8 cellular contexts compared by ENCODE assay signal in the genomic region with DNA sequence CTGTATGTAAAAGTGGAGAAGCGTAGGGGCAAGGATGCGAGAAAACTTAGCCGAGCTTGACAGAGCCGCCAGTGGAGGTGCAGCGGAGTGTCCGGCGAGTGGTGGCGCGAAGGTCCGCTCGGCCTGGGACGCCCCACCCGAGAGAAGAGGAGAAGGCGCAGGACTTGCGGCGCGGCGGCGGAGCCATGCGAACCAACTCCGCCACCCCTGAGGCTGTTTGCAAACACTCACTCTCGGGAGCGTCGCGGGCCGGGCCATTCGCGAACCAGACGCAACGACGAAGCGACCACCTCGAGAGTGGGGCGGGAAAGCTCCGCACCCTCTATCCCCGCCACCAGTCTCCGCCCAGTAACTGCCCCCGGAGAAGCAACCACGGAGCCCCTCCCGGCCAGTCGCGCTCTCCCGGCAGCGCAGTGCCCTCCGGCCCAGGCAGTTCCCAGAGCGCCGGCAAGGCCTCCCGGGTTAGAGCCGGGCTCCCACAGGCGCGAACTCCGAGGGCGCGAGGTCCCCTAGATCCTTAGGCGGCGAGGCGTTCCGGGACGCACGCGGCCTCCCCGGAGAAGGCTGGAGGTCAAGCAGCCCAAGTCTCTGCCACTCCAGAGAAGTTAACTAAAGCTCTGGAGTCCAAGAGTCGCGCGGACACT. TPM values are rescaled to one million over a fixed set of nuclear protein-coding genes. Genes with fewer than 3 reads are reported as not detected.
DNase-seq lines count a peak whose midpoint lies in the region; TF ChIP-seq lines count a peak whose summit lies in the region.
"Had no signal": no experiment of that assay in that cellular context is flagged by ENCODE, and none has a peak within 500 bp of the region (broad histone marks: within the 10 kb centered on the region; RNA-seq: fewer than 3 reads in every experiment).

No MANE protein-coding gene starts in this region.

- TF ChIP-seq POLR2A in uterus (IDR thresholded peaks at IDR 0.05): no peak

- TF ChIP-seq CTCF in fibroblast of mammary gland (conservative IDR thresholded peaks at IDR 0.05; ENCODE audit: control insufficient read depth, insufficient read depth, low read depth, low read length) (no peak), uterus (IDR thresholded peaks at IDR 0.05) (no peak)

- DNase-seq in SK-N-DZ (ENCODE audit: low spot score) (peak; percentile 68), fibroblast of mammary gland (ENCODE audit: low read depth) (no peak), uterus (peak in 1 of 2 donors; percentile 14), NCI-H1930 (lab: John Stamatoyannopoulos, UW) (no peak), globus pallidus (ENCODE audit: low spot score) (no peak)
- DNase-seq in activated effector memory CD4-positive, alpha-beta T cell treated with Interleukin-2 at 50 U/mL for 16 hours: no peak
- DNase-seq: activated T-cell treated with anti-CD3 and anti-CD28 coated beads, Interleukin-2, amount 50 U/mL, for 4 hours had no signal

- H3K27ac ChIP-seq in mucosa of rectum (ENCODE audit: low read depth in 2 of 2, low read length in 2 of 2) (peak overlapping the region; percentile 74 to 76), uterus (no peak overlapping the region)

- H3K4me3 ChIP-seq in fibroblast of mammary gland (ENCODE audit: control insufficient read depth, low read depth, low read length) (peak overlapping the region; percentile 34), mucosa of rectum (ENCODE audit: low read length in 2 of 2) (peak overlapping the region; percentile 43 to 61), uterus (peak overlapping the region; percentile 16 to 22)

- intact Hi-C loops in uterus (cut with DNase I; ENCODE audit: low total_unique reads): no loop called here

- H3K9me3 ChIP-seq in mucosa of rectum (ENCODE audit: control insufficient read depth in 2 of 2, low read length in 2 of 2): no peaks in the 10 kb centered on the region
- no peaks in the 10 kb centered on the region for H3K9me3 ChIP-seq in uterus

- H3K36me3 ChIP-seq in mucosa of rectum (ENCODE audit: control insufficient read depth in 2 of 2, insufficient read depth in 2 of 2, low read length in 2 of 2): peaks cover 9 to 13% of the 10 kb centered on the region in 2 donors
- H3K36me3 ChIP-seq in uterus: no peaks in the 10 kb centered on the region

- H3K4me1 ChIP-seq in mucosa of rectum (ENCODE audit: control insufficient read depth in 2 of 2, insufficient read depth in 2 of 2, low read length in 2 of 2) (no peaks in the 10 kb centered on the region), uterus (no peaks in the 10 kb centered on the region)

- H3K9ac ChIP-seq in mucosa of rectum (ENCODE audit: low read depth in 1 of 2, low read length in 2 of 2): peak overlapping the region; percentile 26 to 68

- H3K27me3 ChIP-seq in mucosa of rectum (ENCODE audit: control insufficient read depth in 2 of 2, insufficient read depth in 2 of 2, low read length in 2 of 2) (no peaks in the 10 kb centered on the region), uterus (no peaks in the 10 kb centered on the region)

RNA-seq across cellular contexts. Expression of a gene that starts 2.2 kb away (rescaled TPM):
- polyA plus RNA-seq in SK-N-DZ (2014; cell fraction: cytosol; rRNA removed): 139 and 144 TPM in 2 replicates
- 62.9 and 68.9 TPM in 2 replicates for polyA plus RNA-seq in SK-N-DZ (2014; cell fraction: nucleus; rRNA removed)
- not detected for total RNA-seq in uterus
- total RNA-seq: activated T-cell treated with anti-CD3 and anti-CD28 coated beads, Interleukin-2, amount 50 U/mL, for 4 hours had no signal

Comparison
In these comparisons a context has a peak if more than half of its experiments do, and no peak if none do; other contexts are left out.
1. H3K27ac ChIP-seq: peak in mucosa of rectum (2 of 2); none in uterus (0 of 2).
2. Peak in every context shown above with its lines, with median percentiles within 50 percentile points of each other: H3K4me3 ChIP-seq.